In genomic region chrX:115898382-115899001, GRCh38 we compare ENCODE assay signal across 8 cellular contexts.
DNase-seq lines count a peak whose midpoint lies in the region; ATAC-seq and FAIRE-seq lines count a peak whose summit lies in the region.

No MANE protein-coding gene starts in this region.

- no peak for FAIRE-seq in HTR-8/SVneo (lab: Jason Lieb, UNC)

- DNase-seq in COLO829 (ENCODE audit: low spot score) (peak; percentile 42), GM19238 (ENCODE audit: insufficient read length, low spot score) (peak; percentile 32), SK-N-DZ (ENCODE audit: low spot score) (peak; percentile 78), inferior parietal cortex (ENCODE audit: extremely low spot score) (peak; percentile 65), HTR-8/SVneo (ENCODE audit: insufficient read length, low spot score) (no peak), GM19240 (ENCODE audit: insufficient read length, low spot score) (no peak)
- DNase-seq in activated CD4-positive, CD25-positive, alpha-beta regulatory T cell treated with anti-CD3 and anti-CD28 coated beads, Interleukin-2, amount 50 U/mL, for 72 hours: no peak

- ATAC-seq in HG03469 (IDR thresholded peaks at IDR 0.05; ENCODE audit: unreplicated experiment): peak; percentile 70

Comparison
In these comparisons a context has a peak if more than half of its experiments do, and no peak if none do; other contexts are left out.
1. DNase-seq: peak in COLO829 (single experiment), GM19238 (single experiment), SK-N-DZ (single experiment) and inferior parietal cortex (single experiment); none in activated CD4-positive, CD25-positive, alpha-beta regulatory T cell treated with anti-CD3 and anti-CD28 coated beads, Interleukin-2, amount 50 U/mL, for 72 hours (single experiment), HTR-8/SVneo (single experiment) and GM19240 (single experiment).